ENCODE assay signal across 23 cellular contexts in the genomic region with DNA sequence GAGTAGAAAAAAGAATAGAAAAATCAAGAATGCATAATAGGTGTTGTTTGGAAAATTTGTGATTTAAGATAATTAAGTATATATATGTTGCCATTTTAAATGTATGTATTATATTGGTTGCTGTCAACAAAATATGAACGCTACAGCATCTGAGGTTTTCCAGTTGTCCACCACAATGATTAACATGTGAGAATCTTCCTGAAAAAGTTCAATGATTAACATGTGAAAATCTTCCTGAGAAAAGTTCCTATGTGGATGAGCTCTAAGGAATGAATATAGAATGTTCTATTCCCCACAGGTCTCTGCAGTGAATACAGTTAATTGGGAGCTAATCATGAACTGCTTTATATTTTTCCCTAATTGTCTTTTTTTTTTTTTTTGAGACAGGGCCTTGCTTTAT.
DNase-seq lines count a peak whose midpoint lies in the region; ATAC-seq and TF ChIP-seq lines count a peak whose summit lies in the region.
"Had no signal": no experiment of that assay in that cellular context is flagged by ENCODE, and none has a peak within 500 bp of the region (broad histone marks: within the 10 kb centered on the region; RNA-seq: fewer than 3 reads in every experiment).

No MANE protein-coding gene starts in this region.

- no peak overlapping the region for H3K4me3 ChIP-seq in right atrium auricular region
- H3K4me3 ChIP-seq in osteoblast (ENCODE audit: insufficient read depth, low read length) = no peak overlapping the region
- no peak overlapping the region for H3K4me3 ChIP-seq in GM23248
- H3K4me3 ChIP-seq: GM12878 had no signal

- 96 to 98% methylated on average over 1 of the region's 1 CpG for WGBS in GM23248 (ENCODE audit: low coverage in 1 of 2, low lambda C conversion rate in 2 of 2, missing lambda C conversion rate in 2 of 2), 2 experiments

- no peak overlapping the region for H3K9ac ChIP-seq in GM23248

- H3K27ac ChIP-seq in right atrium auricular region (peak overlapping the region; percentile 46 to 70), osteoblast (ENCODE audit: low read depth, low read length) (peak overlapping the region; percentile 93), GM23248 (no peak overlapping the region)
- H3K27ac ChIP-seq: C4-2B had no signal

- peaks cover 21% of the 10 kb centered on the region for H3F3A ChIP-seq in GM23248 (ENCODE audit: insufficient read depth)

- H3K27me3 Mint-ChIP-seq in chondrocyte (ENCODE audit: low read depth) (no peaks in the 10 kb centered on the region), type B pancreatic cell (no peaks in the 10 kb centered on the region)
- H3K27me3 Mint-ChIP-seq in naive thymus-derived CD8-positive, alpha-beta T cell = peaks cover 0 to 8% (median 0%) of the 10 kb centered on the region in 5 donors

- H3K4me1 Mint-ChIP-seq in chondrocyte (ENCODE audit: low read depth) = peaks cover 85% of the 10 kb centered on the region
- H3K4me1 Mint-ChIP-seq in type B pancreatic cell (ENCODE audit: unreplicated experiment) = peaks cover 14% of the 10 kb centered on the region
- H3K4me1 Mint-ChIP-seq in naive thymus-derived CD8-positive, alpha-beta T cell = peaks cover 0 to 4% (median under 1%) of the 10 kb centered on the region in 4 donors

- TF ChIP-seq CTCF in right atrium auricular region (IDR thresholded peaks at IDR 0.05) = no peak
- TF ChIP-seq CTCF in chondrocyte (IDR thresholded peaks at IDR 0.05) = no peak
- TF ChIP-seq CTCF in osteoblast (IDR thresholded peaks at IDR 0.05; ENCODE audit: extremely low read depth, low read depth, low read length) = no peak
- no peak for TF ChIP-seq CTCF in type B pancreatic cell (conservative IDR thresholded peaks at IDR 0.05)

- H3K79me2 ChIP-seq in osteoblast (ENCODE audit: insufficient read depth, low read length) (peaks cover 9% of the 10 kb centered on the region), GM23248 (ENCODE audit: insufficient read depth) (no peaks in the 10 kb centered on the region)

- peaks cover 16% of the 10 kb centered on the region for H3K36me3 Mint-ChIP-seq in chondrocyte (ENCODE audit: low read depth)
- H3K36me3 Mint-ChIP-seq in type B pancreatic cell = peaks cover 7% of the 10 kb centered on the region
- no peaks in the 10 kb centered on the region for H3K36me3 Mint-ChIP-seq in naive thymus-derived CD8-positive, alpha-beta T cell
- H3K36me3 Mint-ChIP-seq: IgD-negative memory B cell had no signal

- H2AFZ ChIP-seq in osteoblast (ENCODE audit: low read length) (no peak overlapping the region), GM23248 (no peak overlapping the region)

- H3K27me3 ChIP-seq in right atrium auricular region (no peaks in the 10 kb centered on the region), osteoblast (ENCODE audit: insufficient read depth, low read length) (no peaks in the 10 kb centered on the region), GM23248 (replicated peaks; ENCODE audit: insufficient read depth) (no peaks in the 10 kb centered on the region)

- H4K20me1 ChIP-seq in osteoblast (ENCODE audit: insufficient read depth, low read length) (no peaks in the 10 kb centered on the region), GM23248 (ENCODE audit: insufficient read depth) (no peaks in the 10 kb centered on the region)

- no peaks in the 10 kb centered on the region for H3K36me3 ChIP-seq in right atrium auricular region
- no peaks in the 10 kb centered on the region for H3K36me3 ChIP-seq in osteoblast (ENCODE audit: insufficient read depth, low read length)
- H3K36me3 ChIP-seq in GM23248 (ENCODE audit: low read depth) = no peaks in the 10 kb centered on the region

- peaks cover 0 to 35% of the 10 kb centered on the region in 2 donors for H3K4me1 ChIP-seq in right atrium auricular region
- peaks cover 37% of the 10 kb centered on the region for H3K4me1 ChIP-seq in osteoblast (ENCODE audit: insufficient read depth, low read length)
- H3K4me1 ChIP-seq in GM23248 (ENCODE audit: insufficient read depth) = peaks cover 21% of the 10 kb centered on the region

- intact Hi-C loops in left ventricle myocardium superior (cut with micrococcal nuclease) = no loop called here

- DNase-seq in right atrium auricular region (ENCODE audit: low spot score) (no peak), left ventricle myocardium superior (no peak), chondrocyte (ENCODE audit: low spot score) (no peak), osteoblast (ENCODE audit: insufficient read length, low spot score, missing footprints) (no peak), type B pancreatic cell (ENCODE audit: extremely low spot score, unreplicated experiment) (no peak), GM23248 (no peak)
- DNase-seq in naive thymus-derived CD8-positive, alpha-beta T cell = no peak
- DNase-seq: 8988T, DMS 273 treated with DMSO at 0.1 percent for 48 hours, GDM1, HFFc6, Kasumi-1, MM.1S, NCI-H1092 treated with DMSO at 0.1 percent for 48 hours, NCI-H2107, NCI-H2227 treated with DMSO at 0.1 percent for 48 hours, NCI-H524, Right ventricle myocardium superior had no signal

- H3K27ac Mint-ChIP-seq in chondrocyte (ENCODE audit: unreplicated experiment) (peak overlapping the region; percentile 88), type B pancreatic cell (peak overlapping the region; percentile 76)
- no peak overlapping the region for H3K27ac Mint-ChIP-seq in naive thymus-derived CD8-positive, alpha-beta T cell
- H3K27ac Mint-ChIP-seq: IgD-negative memory B cell had no signal

- H3K9me3 ChIP-seq in right atrium auricular region = no peaks in the 10 kb centered on the region
- no peaks in the 10 kb centered on the region for H3K9me3 ChIP-seq in osteoblast (ENCODE audit: low read depth, low read length)
- H3K9me3 ChIP-seq in GM23248 (ENCODE audit: low read depth) = no peaks in the 10 kb centered on the region

- no peak overlapping the region for H3K4me3 Mint-ChIP-seq in chondrocyte (ENCODE audit: unreplicated experiment)
- no peak overlapping the region for H3K4me3 Mint-ChIP-seq in type B pancreatic cell
- no peak overlapping the region for H3K4me3 Mint-ChIP-seq in naive thymus-derived CD8-positive, alpha-beta T cell
- H3K4me3 Mint-ChIP-seq: IgD-negative memory B cell had no signal

- no peak for ATAC-seq in left ventricle myocardium superior
- no peak for ATAC-seq in GM19035 (IDR thresholded peaks at IDR 0.05; ENCODE audit: unreplicated experiment)
- ATAC-seq in naive thymus-derived CD8-positive, alpha-beta T cell = no peak
- ATAC-seq: Panc1 had no signal

- POLR2A ChIA-PET in naive thymus-derived CD8-positive, alpha-beta T cell (lab: Charles Lee) = no interaction called here

- H3K4me2 ChIP-seq in osteoblast (ENCODE audit: insufficient read depth, low read length) = no peak overlapping the region
- H3K4me2 ChIP-seq in GM23248 (ENCODE audit: unreplicated experiment) = no peak overlapping the region

- H3K9me2 ChIP-seq in GM23248 (ENCODE audit: insufficient read depth) = no peaks in the 10 kb centered on the region

- in situ Hi-C loops in GM23248 (cut with MboI) = no loop called here

- H3K9me3 Mint-ChIP-seq in chondrocyte (ENCODE audit: low read depth) (no peaks in the 10 kb centered on the region), type B pancreatic cell (no peaks in the 10 kb centered on the region)
- no peaks in the 10 kb centered on the region for H3K9me3 Mint-ChIP-seq in naive thymus-derived CD8-positive, alpha-beta T cell
- H3K9me3 Mint-ChIP-seq: HFFc6 had no signal

Comparison
In these comparisons a context has a peak if more than half of its experiments do, and no peak if none do; other contexts are left out.
1. H3K27ac Mint-ChIP-seq: peak in chondrocyte (single experiment) and type B pancreatic cell (single experiment); none in naive thymus-derived CD8-positive, alpha-beta T cell (0 of 10).